In genomic region chr7:41810258-41810576, GRCh38 we compare ENCODE assay signal across 12 cellular contexts.
A peak's percentile ranks its signal among the peaks of the same experiment; 100 is the strongest.
DNase-seq lines count a peak whose midpoint lies in the region; ATAC-seq and TF ChIP-seq lines count a peak whose summit lies in the region.
"Had no signal": no experiment of that assay in that cellular context is flagged by ENCODE, and none has a peak within 500 bp of the region (broad histone marks: within the 10 kb centered on the region; RNA-seq: fewer than 3 reads in every experiment).

No MANE protein-coding gene starts in this region.

- POLR2A ChIA-PET in IMR-90 (lab: Charles Lee; ENCODE audit: unreplicated experiment), result no interaction called here

- H3K9me3 ChIP-seq in IMR-90 (ENCODE audit: control insufficient read depth, insufficient read depth, low read length), result no peaks in the 10 kb centered on the region
- H3K9me3 ChIP-seq: testis had no signal

- H3K18ac ChIP-seq in IMR-90 (ENCODE audit: low read depth, low read length), result no peak overlapping the region

- no peaks in the 10 kb centered on the region for H3K79me1 ChIP-seq in IMR-90 (ENCODE audit: low read depth in 1 of 2, low read length in 2 of 2)

- intact Hi-C loops in IMR-90 (cut with micrococcal nuclease) (no loop called here), left colon (cut with DNase I, micrococcal nuclease) (no loop called here)

- no peak overlapping the region for H3K14ac ChIP-seq in IMR-90 (replicated peaks; ENCODE audit: low read depth, low read length)

- H3K4ac ChIP-seq in IMR-90 (ENCODE audit: low read depth, low read length), result no peak overlapping the region

- BruUV-seq in IMR-90 (replicated peaks; lab: Mats Ljungman, UMichigan), result no TSS peak

- no peaks in the 10 kb centered on the region for H3K4me1 ChIP-seq in IMR-90 (ENCODE audit: control insufficient read depth, insufficient read depth, low read length)
- H3K4me1 ChIP-seq: testis had no signal

- H4K8ac ChIP-seq in IMR-90 (ENCODE audit: low read depth in 2 of 2, low read length in 2 of 2), result no peak overlapping the region

- dilution Hi-C loops in IMR-90 (cut with HindIII; ENCODE audit: low sequenced_read_pairs, unreplicated experiment), result no loop called here

- TF ChIP-seq CTCF in GM20000 (IDR thresholded peaks at IDR 0.05; ENCODE audit: extremely low read depth, missing control alignments), result no peak
- TF ChIP-seq CTCF in IMR-90 (conservative IDR thresholded peaks at IDR 0.05; ENCODE audit: low read depth, low read length), result no peak

- H2AK9ac ChIP-seq in IMR-90 (replicated peaks; ENCODE audit: low read depth, low read length, poor library complexity), result no peak overlapping the region

- H2BK5ac ChIP-seq in IMR-90 (ENCODE audit: low read depth, low read length, poor library complexity, severe bottlenecking), result no peak overlapping the region

- H3K4me3 ChIP-seq in IMR-90 (ENCODE audit: insufficient read depth, low read depth, low read length), result no peak overlapping the region
- H3K4me3 ChIP-seq: dorsolateral prefrontal cortex, testis had no signal

- no peak overlapping the region for H2AFZ ChIP-seq in IMR-90 (replicated peaks; ENCODE audit: low read length, poor library complexity)

- H3K27ac ChIP-seq in IMR-90 (ENCODE audit: insufficient read depth, low read length) (no peak overlapping the region), caudate nucleus (ENCODE audit: low read depth, low read length) (no peak overlapping the region)
- H3K27ac ChIP-seq: dorsolateral prefrontal cortex, testis had no signal

- 100% methylated on average over 1 of the region's 7 CpGs; no CpG with 5 or more reads in 1 of the 2 experiments for WGBS in IMR-90 (ENCODE audit: extremely low coverage in 2 of 2, insufficient read length in 1 of 2), 2 experiments

- H4K91ac ChIP-seq in IMR-90 (ENCODE audit: insufficient read depth, low read depth, low read length), result no peak overlapping the region

- no peaks in the 10 kb centered on the region for H3K27me3 ChIP-seq in IMR-90 (ENCODE audit: control insufficient read depth, insufficient read depth, low read length)
- H3K27me3 ChIP-seq: dorsolateral prefrontal cortex, testis had no signal

- no peak overlapping the region for H3K23ac ChIP-seq in IMR-90 (ENCODE audit: low read depth, low read length)

- ATAC-seq in GM18502 (IDR thresholded peaks at IDR 0.05; ENCODE audit: poor library complexity, unreplicated experiment) (peak; percentile 95), HG02943 (IDR thresholded peaks at IDR 0.05; ENCODE audit: low read depth, unreplicated experiment) (peak; percentile 83), IMR-90 (ENCODE audit: low read depth) (no peak), left colon (no peak)

- H3K4me2 ChIP-seq in IMR-90 (ENCODE audit: low read depth, low read length), result no peak overlapping the region

- no peak for TF ChIP-seq POLR2A in IMR-90 (IDR thresholded peaks at IDR 0.05; ENCODE audit: low read depth, low read length)

- no peak overlapping the region for H4K5ac ChIP-seq in IMR-90 (ENCODE audit: low read depth, low read length)

- no peaks in the 10 kb centered on the region for H3K36me3 ChIP-seq in IMR-90 (ENCODE audit: control insufficient read depth, insufficient read depth, low read length)

- H2BK20ac ChIP-seq in IMR-90 (ENCODE audit: low read depth, low read length), result no peak overlapping the region

- H3K9ac ChIP-seq in IMR-90 (ENCODE audit: low read depth, low read length), result no peak overlapping the region

- no peak for TF ChIP-seq RAD21 in IMR-90 (IDR thresholded peaks at IDR 0.05; ENCODE audit: low read length)

- H2AK5ac ChIP-seq in IMR-90 (ENCODE audit: low read depth, low read length), result 0 out of 2 replicates have a peak overlapping the region, but pooled peaks have one; percentile 61

- peak; percentile 52 for DNase-seq in GM20000 (ENCODE audit: low spot score)
- no peak for DNase-seq in IMR-90
- no peak for DNase-seq in caudate nucleus (lab: John Stamatoyannopoulos, UW)
- DNase-seq in NCI-H82 (lab: John Stamatoyannopoulos, UW), result no peak
- DNase-seq in left colon, result no peak
- DNase-seq in DMS 273 (lab: John Stamatoyannopoulos, UW; ENCODE audit: unreplicated experiment), result no peak
- DNase-seq: activated CD4-positive, alpha-beta T cell treated with anti-CD3 and anti-CD28 coated beads, Interleukin-2, amount 10 ng/mL, durations not matched to agents 7 days and 5 days; dorsolateral prefrontal cortex; NCI-H2227 treated with DMSO at 0.1 percent for 48 hours; testis had no signal

- in situ Hi-C loops in IMR-90 (cut with MboI; ENCODE audit: low sequenced_read_pairs), result no loop called here

- CTCF ChIA-PET in IMR-90 (lab: Yijun Ruan, JAX), result no interaction called here

- no peaks in the 10 kb centered on the region for H4K20me1 ChIP-seq in IMR-90 (ENCODE audit: insufficient read depth, low read length)

- 0 out of 3 replicates have a peak overlapping the region, but pooled peaks have one; percentile 23 for H2BK15ac ChIP-seq in IMR-90 (ENCODE audit: low read depth, low read length)

- H2BK120ac ChIP-seq in IMR-90 (ENCODE audit: low read depth, low read length), result no peak overlapping the region

- peaks cover 3% of the 10 kb centered on the region; the same call in 1 of the 2 replicates for H3K9me1 ChIP-seq in IMR-90 (ENCODE audit: insufficient read depth, low read length)

- no peak overlapping the region for H3K56ac ChIP-seq in IMR-90 (ENCODE audit: extremely low read depth, insufficient read depth, low read length)

TF ChIP-seq in IMR-90, 13 proteins besides CTCF, POLR2A, EP300 and RAD21:
- no peak for TF ChIP-seq SMC3 (IDR thresholded peaks at IDR 0.05; ENCODE audit: low read depth, low read length)
- TF ChIP-seq RCOR1 (IDR thresholded peaks at IDR 0.05; ENCODE audit: insufficient replicate concordance, low read length), result no peak
- no peak for TF ChIP-seq BHLHE40 (IDR thresholded peaks at IDR 0.05; ENCODE audit: low read depth, low read length)
- TF ChIP-seq ELK1 (IDR thresholded peaks at IDR 0.05; ENCODE audit: borderline replicate concordance, low read depth, low read length), result no peak
- TF ChIP-seq CHD1 (IDR thresholded peaks at IDR 0.05; ENCODE audit: low read depth, low read length), result no peak
- no peak for TF ChIP-seq MAZ (IDR thresholded peaks at IDR 0.05; ENCODE audit: borderline replicate concordance, low read depth, low read length)
- no peak for TF ChIP-seq MAFK (IDR thresholded peaks at IDR 0.05; ENCODE audit: low read depth, low read length)
- no peak for TF ChIP-seq FOS (IDR thresholded peaks at IDR 0.05; ENCODE audit: low read depth, low read length)
- TF ChIP-seq USF2 (IDR thresholded peaks at IDR 0.05; ENCODE audit: low read depth, low read length), result no peak
- no peak for TF ChIP-seq MXI1 (IDR thresholded peaks at IDR 0.05; ENCODE audit: borderline replicate concordance, low read depth, low read length)
- no peak for TF ChIP-seq NFE2L2 (IDR thresholded peaks at IDR 0.05; ENCODE audit: low read depth, low read length)
- TF ChIP-seq RFX5 (IDR thresholded peaks at IDR 0.05; ENCODE audit: low read depth, low read length), result no peak
- TF ChIP-seq CEBPB (IDR thresholded peaks at IDR 0.05; ENCODE audit: low read depth, low read length), result no peak

Comparison
In these comparisons a context has a peak if more than half of its experiments do, and no peak if none do; other contexts are left out.
1. ATAC-seq: peak in GM18502 (single experiment) and HG02943 (single experiment); none in IMR-90 (single experiment) and left colon (single experiment).